15 cellular contexts compared by ENCODE assay signal in genomic region chr15:100112636-100113305, GRCh38.
DNase-seq lines count a peak whose midpoint lies in the region; ATAC-seq and TF ChIP-seq lines count a peak whose summit lies in the region.
"Had no signal": no experiment of that assay in that cellular context is flagged by ENCODE, and none has a peak within 500 bp of the region (broad histone marks: within the 10 kb centered on the region; RNA-seq: fewer than 3 reads in every experiment).

No MANE protein-coding gene starts in this region.

- H3K9ac ChIP-seq in BLaER1 treated with 17β-estradiol and CSF1 and Interleukin-3, amounts not matched to agents 10 nM and 100 nM, result peak overlapping the region in 9 of 11 experiments; percentile 26 to 71 (median 53); a peak in 13 of 22 replicates

- no TSS peak for BruUV-seq in OCI-LY7 (replicated peaks; lab: Mats Ljungman, UMichigan)

- H3K4me3 Mint-ChIP-seq in CD4-positive, alpha-beta memory T cell, result peak overlapping the region in 2 of 8 donors; percentile 43 to 64
- no peak overlapping the region for H3K4me3 Mint-ChIP-seq in chondrocyte (ENCODE audit: unreplicated experiment)
- H3K4me3 Mint-ChIP-seq in nephron, result no peak overlapping the region
- H3K4me3 Mint-ChIP-seq: immature natural killer cell; T-helper 1 cell treated with Interleukin-12 subunit alpha and Interleukin-12 subunit beta and Interleukin-4 antibody, amounts not matched to agents 30 μg/mL and 1 μg/mL, for 36 hours had no signal

- no peak for DNase-seq in CD4-positive, alpha-beta memory T cell
- no peak for DNase-seq in chondrocyte (ENCODE audit: low spot score)
- DNase-seq in OCI-LY7 (ENCODE audit: low spot score), result no peak
- DNase-seq: activated CD4-positive, CD25-positive, alpha-beta regulatory T cell; DMS53; gastrocnemius medialis; immature natural killer cell; NCI-H2227 treated with DMSO at 0.1 percent for 48 hours; stimulated activated CD4-positive, alpha-beta T cell treated with anti-CD3 and anti-CD28 coated beads, Interleukin-4, amount 100 ng/mL, for 1 hour had no signal

- POLR2A ChIA-PET in CD4-positive, alpha-beta memory T cell (lab: Charles Lee; ENCODE audit: partially characterized antibody), result no interaction called here
- POLR2A ChIA-PET in OCI-LY7 (lab: Charles Lee), result interaction anchor here (0.6 kb wide), 1 partner anchor 75 kb away, joined by 4 read pairs; no protein-coding TSS in a partner anchor

- CTCF ChIA-PET in CD4-positive, alpha-beta memory T cell (lab: Charles Lee; ENCODE audit: partially characterized antibody), result interaction anchor here (1.2 to 3.9 kb wide), 2 partner anchors 226 kb away, joined by 3 to 10 read pairs; no protein-coding TSS in a partner anchor
- CTCF ChIA-PET in OCI-LY7 (lab: Charles Lee; ENCODE audit: unreplicated experiment), result no interaction called here

- no peaks in the 10 kb centered on the region for H3K79me2 ChIP-seq in OCI-LY7 (ENCODE audit: insufficient read depth, low read depth, low read length)

- H3K36me3 Mint-ChIP-seq in CD4-positive, alpha-beta memory T cell, result peaks cover 7 to 11% of the 10 kb centered on the region in 2 donors
- H3K36me3 Mint-ChIP-seq in chondrocyte (ENCODE audit: low read depth) (no peaks in the 10 kb centered on the region), nephron (ENCODE audit: low read depth) (no peaks in the 10 kb centered on the region)
- H3K36me3 Mint-ChIP-seq: immature natural killer cell had no signal

- H3K9me3 Mint-ChIP-seq in CD4-positive, alpha-beta memory T cell, result peaks cover 0 to under 1% (median 0%) of the 10 kb centered on the region in 8 donors
- H3K9me3 Mint-ChIP-seq in chondrocyte (ENCODE audit: low read depth) (no peaks in the 10 kb centered on the region), nephron (peaks cover 1% of the 10 kb centered on the region)
- H3K9me3 Mint-ChIP-seq: immature natural killer cell; T-helper 1 cell treated with Interleukin-12 subunit alpha and Interleukin-12 subunit beta and Interleukin-4 antibody, amounts not matched to agents 30 μg/mL and 1 μg/mL, for 36 hours had no signal

- H3K9me2 ChIP-seq in OCI-LY7 (ENCODE audit: insufficient read depth, low read length), result no peaks in the 10 kb centered on the region

- H3K36me3 ChIP-seq in BLaER1 treated with 17β-estradiol and CSF1 and Interleukin-3, amounts not matched to agents 10 nM and 100 nM, result peaks cover 0 to 4% (median 0%) of the 10 kb centered on the region in 11 experiments; a peak in 1 of 22 replicates
- H3K36me3 ChIP-seq in CD4-positive, alpha-beta memory T cell (ENCODE audit: insufficient read depth, low read length), result no peaks in the 10 kb centered on the region
- no peaks in the 10 kb centered on the region for H3K36me3 ChIP-seq in OCI-LY7 (ENCODE audit: insufficient read depth, low read length)

- peaks cover 0 to 24% (median 0%) of the 10 kb centered on the region in 11 experiments; a peak in 4 of 22 replicates for H3K27me3 ChIP-seq in BLaER1 treated with 17β-estradiol and CSF1 and Interleukin-3, amounts not matched to agents 10 nM and 100 nM
- no peaks in the 10 kb centered on the region for H3K27me3 ChIP-seq in CD4-positive, alpha-beta memory T cell (ENCODE audit: insufficient read depth, low read length)
- H3K27me3 ChIP-seq: gastrocnemius medialis had no signal

- ATAC-seq in GM21381 (IDR thresholded peaks at IDR 0.05; ENCODE audit: unreplicated experiment), result no peak
- no peak for ATAC-seq in HG02678 (IDR thresholded peaks at IDR 0.05; ENCODE audit: unreplicated experiment)
- ATAC-seq: gastrocnemius medialis, HCT116 had no signal

- H3K9me3 ChIP-seq in BLaER1 treated with 17β-estradiol and CSF1 and Interleukin-3, amounts not matched to agents 10 nM and 100 nM (replicated peaks in 1 of 11), result peaks cover 0 to 18% (median 6%) of the 10 kb centered on the region in 11 experiments; a peak in 12 of 22 replicates
- H3K9me3 ChIP-seq in CD4-positive, alpha-beta memory T cell (ENCODE audit: control insufficient read depth in 1 of 2, low read length in 2 of 2), result no peaks in the 10 kb centered on the region
- H3K9me3 ChIP-seq in OCI-LY7 (ENCODE audit: low read length), result no peaks in the 10 kb centered on the region
- H3K9me3 ChIP-seq: gastrocnemius medialis had no signal

- intact Hi-C loops in CD4-positive, alpha-beta memory T cell (cut with micrococcal nuclease), result no loop called here
- intact Hi-C loops in OCI-LY7 (cut with micrococcal nuclease; ENCODE audit: unreplicated experiment), result no loop called here

- H3K4me1 ChIP-seq in BLaER1 treated with 17β-estradiol and CSF1 and Interleukin-3, amounts not matched to agents 10 nM and 100 nM, result peaks cover 81 to 93% (median 89%) of the 10 kb centered on the region in 10 experiments
- H3K4me1 ChIP-seq in CD4-positive, alpha-beta memory T cell (ENCODE audit: insufficient read depth, low read length), result peaks cover 20% of the 10 kb centered on the region
- peaks cover 11% of the 10 kb centered on the region for H3K4me1 ChIP-seq in OCI-LY7 (ENCODE audit: insufficient read depth, low read length, poor library complexity, severe bottlenecking)

- peak overlapping the region in 6 of 7 donors; percentile 14 to 84 (median 46) for H3K27ac Mint-ChIP-seq in CD4-positive, alpha-beta memory T cell
- H3K27ac Mint-ChIP-seq in chondrocyte (ENCODE audit: unreplicated experiment) (peak overlapping the region; percentile 92), nephron (peak overlapping the region in 2 of 3 experiments; percentile 39 to 47)
- H3K27ac Mint-ChIP-seq: immature natural killer cell; T-helper 1 cell treated with Interleukin-12 subunit alpha and Interleukin-12 subunit beta and Interleukin-4 antibody, amounts not matched to agents 30 μg/mL and 1 μg/mL, for 36 hours had no signal

- H4K20me1 ChIP-seq in BLaER1 treated with 17β-estradiol and CSF1 and Interleukin-3, amounts not matched to agents 10 nM and 100 nM, result peaks cover 0 to 6% (median 0%) of the 10 kb centered on the region in 11 experiments; a peak in 1 of 22 replicates
- no peaks in the 10 kb centered on the region for H4K20me1 ChIP-seq in OCI-LY7 (ENCODE audit: insufficient read depth, low read length)

- H2AFZ ChIP-seq in OCI-LY7 (ENCODE audit: low read length), result no peak overlapping the region

- H3K27me3 Mint-ChIP-seq in CD4-positive, alpha-beta memory T cell, result no peaks in the 10 kb centered on the region
- H3K27me3 Mint-ChIP-seq in chondrocyte (ENCODE audit: low read depth) (no peaks in the 10 kb centered on the region), nephron (ENCODE audit: low read depth) (peaks cover 17% of the 10 kb centered on the region)

- TF ChIP-seq CTCF in chondrocyte (IDR thresholded peaks at IDR 0.05) (no peak), nephron (IDR thresholded peaks at IDR 0.05; ENCODE audit: unreplicated experiment in 3 of 3) (no peak), OCI-LY7 (conservative IDR thresholded peaks at IDR 0.05; ENCODE audit: low read length) (no peak)

- H3K27ac ChIP-seq in BLaER1 treated with 17β-estradiol and CSF1 and Interleukin-3, amounts not matched to agents 10 nM and 100 nM, result peak overlapping the region; percentile 53 to 91 (median 75); a peak in 20 of 22 replicates
- H3K27ac ChIP-seq in CD4-positive, alpha-beta memory T cell (ENCODE audit: low read depth, low read length), result no peak overlapping the region
- H3K27ac ChIP-seq in OCI-LY7 (ENCODE audit: low read depth, low read length, poor library complexity, severe bottlenecking), result no peak overlapping the region

- H3K4me2 ChIP-seq in BLaER1 treated with 17β-estradiol and CSF1 and Interleukin-3, amounts not matched to agents 10 nM and 100 nM, result peak overlapping the region; percentile 79 to 99 (median 95)
- H3K4me2 ChIP-seq in OCI-LY7 (ENCODE audit: low read length), result no peak overlapping the region

- peaks cover 8 to 41% (median 19%) of the 10 kb centered on the region in 4 donors for H3K4me1 Mint-ChIP-seq in CD4-positive, alpha-beta memory T cell
- H3K4me1 Mint-ChIP-seq in chondrocyte (ENCODE audit: low read depth), result peaks cover 57% of the 10 kb centered on the region
- peaks cover 47% of the 10 kb centered on the region for H3K4me1 Mint-ChIP-seq in nephron

- H3K4me3 ChIP-seq in BLaER1 treated with 17β-estradiol and CSF1 and Interleukin-3, amounts not matched to agents 10 nM and 100 nM, result peak overlapping the region in 1 of 10 experiments; percentile 37; a peak in 3 of 20 replicates
- H3K4me3 ChIP-seq in CD4-positive, alpha-beta memory T cell (ENCODE audit: low read length in 2 of 2), result no peak overlapping the region
- no peak overlapping the region for H3K4me3 ChIP-seq in OCI-LY7 (ENCODE audit: low read depth, low read length, poor library complexity, severe bottlenecking)
- H3K4me3 ChIP-seq: gastrocnemius medialis had no signal

Comparison
In these comparisons a context has a peak if more than half of its experiments do, and no peak if none do; other contexts are left out.
1. H3K27ac ChIP-seq: peak in BLaER1 treated with 17β-estradiol and CSF1 and Interleukin-3, amounts not matched to agents 10 nM and 100 nM (11 of 11); none in CD4-positive, alpha-beta memory T cell (single experiment) and OCI-LY7 (single experiment).
2. Peak in every context shown above with its lines, with median percentiles within 50 percentile points of each other: H3K27ac Mint-ChIP-seq.